In the genomic region with DNA sequence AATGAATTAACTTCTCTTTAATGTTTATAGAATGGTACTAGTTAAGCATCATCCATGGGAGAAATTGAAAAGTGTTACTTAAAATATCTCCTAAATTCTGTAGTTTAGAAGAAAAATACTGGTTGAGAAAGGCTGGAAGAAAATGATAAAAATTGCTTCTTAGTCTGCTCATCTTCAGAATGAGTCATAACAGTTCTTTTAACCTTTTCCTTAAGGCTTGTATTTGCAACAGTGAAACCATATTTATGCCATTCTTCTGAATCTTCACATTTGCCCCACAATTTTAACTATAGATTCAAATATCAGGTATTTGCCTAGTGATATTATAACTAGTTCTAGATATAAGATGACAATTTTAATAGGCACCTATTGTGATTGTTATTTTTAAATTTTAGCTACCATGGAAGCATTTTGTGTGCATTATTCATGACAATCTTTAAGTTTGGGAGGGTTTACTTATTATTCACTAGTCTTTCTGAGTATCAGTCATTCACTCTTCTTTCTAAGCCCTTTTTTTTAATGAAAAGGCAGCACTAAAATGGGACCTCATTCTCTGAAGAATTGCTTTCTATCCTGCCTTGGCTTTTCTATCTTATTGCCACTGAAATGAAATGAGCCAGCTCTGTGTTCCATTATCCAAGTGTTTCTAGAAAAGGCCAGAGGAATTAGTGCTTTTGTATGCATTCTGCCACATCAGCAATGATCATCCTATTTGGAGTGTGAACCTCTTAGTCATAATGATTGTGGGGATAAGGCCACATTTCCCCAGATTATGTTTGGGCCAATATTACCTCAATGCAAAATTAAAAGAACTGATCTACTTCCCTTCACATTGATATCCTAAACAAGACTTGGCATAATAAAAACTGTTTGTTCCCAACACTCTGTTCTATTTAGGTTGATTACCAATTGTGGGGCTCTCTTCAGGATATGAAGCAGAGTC, we compare ENCODE assay signal across 18 cellular contexts. TPM values are rescaled to one million over a fixed set of nuclear protein-coding genes. Genes with fewer than 3 reads are reported as not detected.
A peak's percentile ranks its signal among the peaks of the same experiment; 100 is the strongest.
DNase-seq lines count a peak whose midpoint lies in the region; ATAC-seq and TF ChIP-seq lines count a peak whose summit lies in the region.
"Had no signal": no experiment of that assay in that cellular context is flagged by ENCODE, and none has a peak within 500 bp of the region (broad histone marks: within the 10 kb centered on the region; RNA-seq: fewer than 3 reads in every experiment).

No MANE protein-coding gene starts in this region.

- H3K4me1 Mint-ChIP-seq in activated CD4-positive, alpha-beta T cell treated with anti-CD3 and anti-CD28 coated beads for 36 hours = peaks cover 56% of the 10 kb centered on the region
- peaks cover 43% of the 10 kb centered on the region for H3K4me1 Mint-ChIP-seq in activated T-helper 17 cell treated with anti-CD3 and anti-CD28 coated beads, Interleukin-2, amount 50 U/mL, for 72 hours
- H3K4me1 Mint-ChIP-seq: WTC11 had no signal

- TF ChIP-seq CTCF in neutrophil (IDR thresholded peaks at IDR 0.05) = no peak

- H3K27ac Mint-ChIP-seq in activated CD4-positive, alpha-beta T cell treated with anti-CD3 and anti-CD28 coated beads for 36 hours = peak overlapping the region; percentile 68
- peak overlapping the region; percentile 94 for H3K27ac Mint-ChIP-seq in activated T-helper 17 cell treated with anti-CD3 and anti-CD28 coated beads, Interleukin-2, amount 50 U/mL, for 72 hours
- H3K27ac Mint-ChIP-seq: WTC11 had no signal

- POLR2A ChIA-PET in activated CD4-positive, alpha-beta T cell treated with anti-CD3 and anti-CD28 coated beads for 36 hours (lab: Charles Lee) = no interaction called here

- H3K4me1 ChIP-seq in neutrophil (ENCODE audit: control insufficient read depth in 1 of 2, insufficient read depth in 1 of 2, low read depth in 1 of 2, low read length in 1 of 2) (peaks cover 20% of the 10 kb centered on the region in 2 experiments), right cardiac atrium (ENCODE audit: control insufficient read depth, insufficient read depth, low read length) (no peaks in the 10 kb centered on the region)
- H3K4me1 ChIP-seq: parathyroid adenoma had no signal

- H3K36me3 Mint-ChIP-seq in activated CD4-positive, alpha-beta T cell treated with anti-CD3 and anti-CD28 coated beads for 36 hours (ENCODE audit: low read depth) = peaks cover 46% of the 10 kb centered on the region
- peaks cover 86% of the 10 kb centered on the region for H3K36me3 Mint-ChIP-seq in activated T-helper 17 cell treated with anti-CD3 and anti-CD28 coated beads, Interleukin-2, amount 50 U/mL, for 72 hours (ENCODE audit: low read depth)
- H3K36me3 Mint-ChIP-seq: brain, WTC11 had no signal

- peaks cover 30% of the 10 kb centered on the region for H3K36me3 ChIP-seq in neutrophil

- H3K27me3 ChIP-seq in neutrophil (no peaks in the 10 kb centered on the region), right cardiac atrium (ENCODE audit: control insufficient read depth, insufficient read depth) (no peaks in the 10 kb centered on the region)

- H3K27ac ChIP-seq in neutrophil (peak overlapping the region; percentile 3), right cardiac atrium (ENCODE audit: low read length) (no peak overlapping the region)
- H3K27ac ChIP-seq: parathyroid adenoma had no signal

- no peak overlapping the region for H3K4me3 Mint-ChIP-seq in activated CD4-positive, alpha-beta T cell treated with anti-CD3 and anti-CD28 coated beads for 36 hours
- H3K4me3 Mint-ChIP-seq in activated T-helper 17 cell treated with anti-CD3 and anti-CD28 coated beads, Interleukin-2, amount 50 U/mL, for 72 hours = peak overlapping the region; percentile 67
- H3K4me3 Mint-ChIP-seq: brain, WTC11 had no signal

- intact Hi-C loops in activated CD4-positive, alpha-beta T cell treated with anti-CD3 and anti-CD28 coated beads for 36 hours (cut with DNase I, micrococcal nuclease) = loop anchor here (2.0 to 10.0 kb wide), 5 partner anchors 33 to 103 kb away; a partner anchor contains a TSS
- intact Hi-C loops in right cardiac atrium (cut with DNase I) = no loop called here

- H3K9me3 Mint-ChIP-seq in activated CD4-positive, alpha-beta T cell treated with anti-CD3 and anti-CD28 coated beads for 36 hours (ENCODE audit: low read depth) = no peaks in the 10 kb centered on the region
- H3K9me3 Mint-ChIP-seq in activated T-helper 17 cell treated with anti-CD3 and anti-CD28 coated beads, Interleukin-2, amount 50 U/mL, for 72 hours = peaks cover 9% of the 10 kb centered on the region
- H3K9me3 Mint-ChIP-seq: brain had no signal

- DNase-seq in activated CD4-positive, alpha-beta T cell treated with anti-CD3 and anti-CD28 coated beads for 36 hours = no peak
- no peak for DNase-seq in activated CD4-positive, alpha-beta T cell treated with anti-CD3 and anti-CD28 coated beads for 4 hours
- DNase-seq in Ammon's horn (ENCODE audit: low spot score) (no peak), right cardiac atrium (no peak), KG1 (lab: John Stamatoyannopoulos, UW) (no peak)
- DNase-seq: COR-L47, NCI-H748 treated with DMSO at 0.1 percent for 48 hours had no signal

- no peaks in the 10 kb centered on the region for H3K27me3 Mint-ChIP-seq in activated CD4-positive, alpha-beta T cell treated with anti-CD3 and anti-CD28 coated beads for 36 hours
- no peaks in the 10 kb centered on the region for H3K27me3 Mint-ChIP-seq in activated T-helper 17 cell treated with anti-CD3 and anti-CD28 coated beads, Interleukin-2, amount 50 U/mL, for 72 hours
- H3K27me3 Mint-ChIP-seq: brain had no signal

- peak; percentile 72 for ATAC-seq in activated CD4-positive, alpha-beta T cell treated with anti-CD3 and anti-CD28 coated beads for 36 hours
- ATAC-seq in GM21576 (IDR thresholded peaks at IDR 0.05; ENCODE audit: unreplicated experiment) (peak; percentile 48), right cardiac atrium (no peak)
- peak; percentile 76 for ATAC-seq in activated T-helper 17 cell treated with anti-CD3 and anti-CD28 coated beads, Interleukin-2, amount 50 U/mL, for 72 hours (replicated peaks)
- ATAC-seq: WTC11 had no signal

- CTCF ChIA-PET in activated CD4-positive, alpha-beta T cell treated with anti-CD3 and anti-CD28 coated beads for 36 hours (lab: Charles Lee) = interaction anchor here (1.0 to 1.2 kb wide), 2 partner anchors 11 to 35 kb away, joined by 3 read pairs; no protein-coding TSS in a partner anchor

- H3K9me3 ChIP-seq in neutrophil (no peaks in the 10 kb centered on the region), right cardiac atrium (ENCODE audit: control insufficient read depth, low read length) (no peaks in the 10 kb centered on the region)
- H3K9me3 ChIP-seq: mucosa of descending colon had no signal

- H3K4me3 ChIP-seq in neutrophil (ENCODE audit: low read depth in 1 of 2, low read length in 1 of 2) (no peak overlapping the region), right cardiac atrium (ENCODE audit: low read length) (no peak overlapping the region)
- H3K4me3 ChIP-seq: mucosa of descending colon, smooth muscle cell had no signal

RNA-seq across cellular contexts. Expression of a gene that starts 58.4 kb away (rescaled TPM):
- 10 to 100 TPM; 39.8 to 43.5 TPM for total RNA-seq in activated CD4-positive, alpha-beta T cell treated with anti-CD3 and anti-CD28 coated beads for 36 hours
- 10 to 100 TPM; 76.9 to 93.3 TPM for total RNA-seq in activated T-helper 17 cell treated with anti-CD3 and anti-CD28 coated beads, Interleukin-2, amount 50 U/mL, for 72 hours
- 1 to 10 TPM; 2.8 to 4.7 (median 4.1) TPM for total RNA-seq in right cardiac atrium
- 1.9 TPM for polyA plus RNA-seq in right cardiac atrium
- total RNA-seq: A172, fibroblast of lung, HT1080 had no signal
- polyA plus RNA-seq: fibroblast of lung, smooth muscle cell had no signal

Comparison
In these comparisons a context has a peak if more than half of its experiments do, and no peak if none do; other contexts are left out.
1. ATAC-seq: peak in activated CD4-positive, alpha-beta T cell treated with anti-CD3 and anti-CD28 coated beads for 36 hours (single experiment), GM21576 (single experiment) and activated T-helper 17 cell treated with anti-CD3 and anti-CD28 coated beads, Interleukin-2, amount 50 U/mL, for 72 hours (single experiment); none in right cardiac atrium (0 of 2).
2. RNA of a gene that starts 58.4 kb away (total RNA-seq): 76.9 to 93.3 TPM in activated T-helper 17 cell treated with anti-CD3 and anti-CD28 coated beads, Interleukin-2, amount 50 U/mL, for 72 hours and 39.8 to 43.5 TPM in activated CD4-positive, alpha-beta T cell treated with anti-CD3 and anti-CD28 coated beads for 36 hours; 2.8 to 4.7 TPM in right cardiac atrium; every median in the first group is over 4 times any median in the second.
3. intact Hi-C loops: an anchor here in activated CD4-positive, alpha-beta T cell treated with anti-CD3 and anti-CD28 coated beads for 36 hours (2.0 to 10.0 kb wide); none called in right cardiac atrium.